ENCODE assay signal across 8 cellular contexts in the genomic region with DNA sequence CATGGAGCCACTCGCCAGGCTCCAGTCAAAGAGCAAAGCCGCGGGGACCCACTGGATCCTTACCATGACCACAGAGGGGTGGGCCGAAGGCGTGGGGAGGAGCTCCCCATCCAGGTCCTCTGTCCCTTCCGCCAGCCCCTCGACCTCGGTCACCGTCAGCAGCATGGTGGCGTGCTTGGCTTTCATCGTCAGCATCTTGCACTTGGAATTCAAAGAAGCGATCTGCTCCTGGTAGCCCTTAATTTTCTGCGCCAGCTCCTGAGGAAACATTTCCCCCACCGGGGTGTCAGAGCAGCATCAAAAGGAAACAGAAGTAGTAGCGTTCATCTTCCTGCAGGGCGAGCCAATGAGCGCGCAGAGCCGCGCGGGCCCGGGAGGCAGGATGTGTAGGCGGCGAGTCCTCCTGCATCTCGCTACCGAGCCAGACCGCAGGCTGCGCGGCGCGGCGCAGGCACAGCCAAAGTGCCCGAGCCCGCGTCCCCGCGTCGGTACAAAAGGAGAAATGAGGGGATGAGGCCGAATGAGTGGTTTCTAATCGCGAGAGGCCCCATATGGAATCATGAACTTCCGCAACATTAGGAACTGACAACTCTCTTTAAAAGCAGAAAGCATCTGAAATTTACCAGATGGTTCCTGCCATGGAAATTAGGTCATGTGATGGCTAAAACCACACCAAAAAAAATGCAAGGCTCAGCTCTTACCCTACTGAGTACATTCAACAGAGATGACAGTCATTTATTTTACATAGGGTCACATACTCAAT.
DNase-seq lines count a peak whose midpoint lies in the region; ATAC-seq and TF ChIP-seq lines count a peak whose summit lies in the region.

No MANE protein-coding gene starts in this region.

- H3K36me3 Mint-ChIP-seq in T-helper 2 cell treated with Interferon-gamma antibody and Interleukin-4, amounts not matched to agents 5 μg/mL and 100 μg/mL, for 36 hours (ENCODE audit: low read depth), result peaks cover 2% of the 10 kb centered on the region

- in situ Hi-C loops in astrocyte of the cerebellum (cut with HindIII; ENCODE audit: low sequenced_read_pairs), result no loop called here

- H3K27me3 Mint-ChIP-seq in T-helper 2 cell treated with Interferon-gamma antibody and Interleukin-4, amounts not matched to agents 5 μg/mL and 100 μg/mL, for 36 hours (ENCODE audit: low read depth), result no peaks in the 10 kb centered on the region

- H3K27ac Mint-ChIP-seq in T-helper 2 cell treated with Interferon-gamma antibody and Interleukin-4, amounts not matched to agents 5 μg/mL and 100 μg/mL, for 36 hours, result peak overlapping the region; percentile 100

- H3K4me3 Mint-ChIP-seq in T-helper 2 cell treated with Interferon-gamma antibody and Interleukin-4, amounts not matched to agents 5 μg/mL and 100 μg/mL, for 36 hours, result peak overlapping the region; percentile 100

- peak; percentile 90 for ATAC-seq in HG02610 (IDR thresholded peaks at IDR 0.05; ENCODE audit: unreplicated experiment)

- H3K4me3 ChIP-seq in GM12865 (ENCODE audit: low read depth, low read length) (peak overlapping the region; percentile 66), astrocyte of the cerebellum (ENCODE audit: low read depth, low read length) (peak overlapping the region; percentile 80)

- peak; percentile 51 for TF ChIP-seq CTCF in GM12865 (IDR thresholded peaks at IDR 0.05; ENCODE audit: insufficient read depth, low read depth, low read length, missing control alignments)
- peak; percentile 65 for TF ChIP-seq CTCF in astrocyte of the cerebellum (IDR thresholded peaks at IDR 0.05; ENCODE audit: low read depth, low read length, missing control alignments)

- H3K4me1 Mint-ChIP-seq in T-helper 2 cell treated with Interferon-gamma antibody and Interleukin-4, amounts not matched to agents 5 μg/mL and 100 μg/mL, for 36 hours (ENCODE audit: low read depth), result peaks cover 27% of the 10 kb centered on the region

- peak; percentile 92 for DNase-seq in GM12865 (ENCODE audit: low read depth)
- DNase-seq in NCI-H1048 (lab: John Stamatoyannopoulos, UW), result peak; percentile 71
- DNase-seq in T-helper 2 cell treated with Interferon-gamma antibody and Interleukin-4, amounts not matched to agents 5 μg/mL and 100 μg/mL, for 36 hours (ENCODE audit: low spot score), result peak; percentile 94
- DNase-seq in astrocyte of the cerebellum (ENCODE audit: low read depth), result peak; percentile 74
- DNase-seq in hippocampal formation (lab: John Stamatoyannopoulos, UW), result peak; percentile 88 to 92
- peak; percentile 68 for DNase-seq in renal cortical epithelial cell (ENCODE audit: low read depth)
- no peak for DNase-seq in NCI-H1092 treated with DMSO at 0.1 percent for 48 hours (lab: John Stamatoyannopoulos, UW)

- no peaks in the 10 kb centered on the region for H3K9me3 Mint-ChIP-seq in T-helper 2 cell treated with Interferon-gamma antibody and Interleukin-4, amounts not matched to agents 5 μg/mL and 100 μg/mL, for 36 hours
